In genomic region chr10:75269605-75270004, GRCh38 we compare ENCODE assay signal across 26 cellular contexts.
"Had no signal": no experiment of that assay in that cellular context is flagged by ENCODE, and none has a peak within 500 bp of the region (broad histone marks: within the 10 kb centered on the region; RNA-seq: fewer than 3 reads in every experiment).

No MANE protein-coding gene starts in this region.

- ATAC-seq: activated naive CD4-positive, alpha-beta T cell treated with anti-CD3 and anti-CD28 coated beads, Interleukin-2, amount 50 U/mL, for 72 hours; activated T-cell treated with anti-CD3 and anti-CD28 coated beads, Interleukin-2, amount 50 U/mL, for 72 hours; heart right ventricle; left lung; stimulated activated memory B cell treated with anti-CD40 and anti-IgM and Interleukin-4, amounts not matched to agents 10 μg/mL and 1 μg/mL and 100 μg/mL, for 72 hours; stimulated activated naive CD8-positive, alpha-beta T cell treated with anti-CD3 and anti-CD28 coated beads, Interleukin-15, amount 100 ng/mL, for 72 hours; upper lobe of right lung had no signal

- H3K9me3 ChIP-seq: breast epithelium, esophagus squamous epithelium, heart right ventricle, left lung, neutrophil, sigmoid colon, tibial artery, upper lobe of right lung had no signal

- H3K36me3 ChIP-seq: breast epithelium, esophagus squamous epithelium, heart right ventricle, left lung, neutrophil, sigmoid colon, tibial artery, upper lobe of right lung had no signal

- H3K27me3 ChIP-seq: breast epithelium, esophagus squamous epithelium, heart right ventricle, left lung, neutrophil, sigmoid colon, tibial artery, upper lobe of right lung had no signal

- H3K27ac ChIP-seq: breast epithelium, epithelial cell of prostate, esophagus squamous epithelium, heart right ventricle, left lung, neutrophil, sigmoid colon, tibial artery, upper lobe of right lung, VCaP had no signal

- DNase-seq: activated CD4-positive, alpha-beta T cell treated with anti-CD3 and anti-CD28 coated beads for 4 hours; activated CD4-positive, alpha-beta T cell treated with anti-CD3 and anti-CD28 coated beads, Interleukin-2, amount 50 U/mL, for 4 hours; activated naive CD4-positive, alpha-beta T cell; activated T-cell treated with anti-CD3 and anti-CD28 coated beads for 4 hours; activated T-cell treated with anti-CD3 and anti-CD28 coated beads, Interleukin-2, amount 50 U/mL, for 72 hours; central memory CD4-positive, alpha-beta T cell; effector CD4-positive, alpha-beta T cell; esophagus squamous epithelium; foreskin melanocyte; heart right ventricle; left lung; sigmoid colon; small intestine; stimulated activated CD4-positive, alpha-beta T cell treated with anti-CD3 and anti-CD28 coated beads, Interleukin-4, amount 100 ng/mL, for 24 hours; stimulated activated naive CD8-positive, alpha-beta T cell treated with anti-CD3 and anti-CD28 coated beads, Interleukin-15, amount 100 ng/mL, for 72 hours; tibial artery; upper lobe of right lung had no signal

- FAIRE-seq: islet of Langerhans, small intestine, TTC549 had no signal

- H3K4me1 ChIP-seq: breast epithelium, sigmoid colon, upper lobe of right lung had no signal

- H3K4me3 ChIP-seq: breast epithelium, esophagus squamous epithelium, heart right ventricle, left lung, lung, sigmoid colon, tibial artery, upper lobe of right lung had no signal
